14 cellular contexts compared by ENCODE assay signal in the genomic region with DNA sequence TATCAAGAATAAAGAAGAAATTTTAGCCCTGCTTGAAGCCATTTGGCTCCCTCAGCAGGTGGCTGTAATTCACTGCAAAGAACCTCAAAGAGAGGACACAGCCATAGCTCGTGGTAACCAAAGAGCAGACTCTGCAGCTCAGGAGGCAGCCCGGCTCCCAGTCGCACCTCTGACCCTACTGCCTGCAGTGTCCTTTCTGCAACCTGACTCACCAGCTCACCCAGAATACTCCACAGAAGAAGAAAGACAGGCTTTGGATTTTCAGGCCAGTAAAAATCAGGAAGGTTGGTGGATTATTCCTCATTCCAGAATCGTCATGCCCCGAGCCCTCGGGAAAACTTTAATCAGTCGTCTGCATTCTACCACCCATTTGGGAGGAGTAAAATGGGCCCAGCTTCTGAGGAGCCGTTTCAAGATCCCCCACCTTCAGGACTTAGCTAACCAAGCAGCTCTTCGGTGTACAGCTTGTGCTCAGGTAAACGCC. TPM values are rescaled to one million over a fixed set of nuclear protein-coding genes. Genes with fewer than 3 reads are reported as not detected.
DNase-seq lines count a peak whose midpoint lies in the region; ATAC-seq lines count a peak whose summit lies in the region.
"Had no signal": no experiment of that assay in that cellular context is flagged by ENCODE, and none has a peak within 500 bp of the region (broad histone marks: within the 10 kb centered on the region; RNA-seq: fewer than 3 reads in every experiment).

No MANE protein-coding gene starts in this region.

- H3K27ac ChIP-seq in SK-N-MC, result no peak overlapping the region
- H3K27ac ChIP-seq: cardiac muscle cell, GM23248 had no signal

- ATAC-seq in HG02973 (IDR thresholded peaks at IDR 0.05; ENCODE audit: unreplicated experiment), result no peak
- no peak for ATAC-seq in GM18858 (IDR thresholded peaks at IDR 0.05; ENCODE audit: unreplicated experiment)
- no peak for ATAC-seq in sciatic nerve
- no peak for ATAC-seq in HG03039 (IDR thresholded peaks at IDR 0.05; ENCODE audit: unreplicated experiment)
- ATAC-seq: naive thymus-derived CD8-positive, alpha-beta T cell had no signal

- no peak overlapping the region for H3K4me3 ChIP-seq in SK-N-MC
- H3K4me3 ChIP-seq: cardiac muscle cell, GM23248 had no signal

- H3K36me3 ChIP-seq in SK-N-MC (ENCODE audit: insufficient read depth, low read length), result no peaks in the 10 kb centered on the region
- H3K36me3 ChIP-seq: BE2C, cardiac muscle cell had no signal

- intact Hi-C loops in sciatic nerve (cut with DNase I), result loop anchor here (5.0 kb wide), 1 partner anchor 406 kb away; no protein-coding TSS in a partner anchor

- H3K9me3 ChIP-seq in SK-N-MC (ENCODE audit: low read depth, low read length), result no peaks in the 10 kb centered on the region
- H3K9me3 ChIP-seq: BE2C had no signal

- peak overlapping the region; percentile 5 for H3K9ac ChIP-seq in SK-N-MC (ENCODE audit: insufficient read length)
- H3K9ac ChIP-seq: GM23248 had no signal

- peak; percentile 68 for DNase-seq in ELF-1 (ENCODE audit: low read depth, low spot score)
- peak; percentile 21 for DNase-seq in HPDE6-E6E7 (ENCODE audit: extremely low spot score)
- no peak for DNase-seq in SK-N-MC (ENCODE audit: low read depth, low spot score)
- DNase-seq in iPS-NIHi11 (ENCODE audit: low spot score), result peak; percentile 16
- no peak for DNase-seq in sciatic nerve (ENCODE audit: low spot score)
- DNase-seq: BE2C; GM23248; hippocampal formation; naive thymus-derived CD8-positive, alpha-beta T cell; NCI-H510A treated with DMSO at 0.1 percent for 48 hours had no signal

RNA-seq across cellular contexts. Expression of a gene that starts 38.6 kb away (rescaled TPM):
- total RNA-seq in sciatic nerve, result 23.2 TPM

RNA-seq across cellular contexts. Expression of a gene that starts 48.2 kb away (rescaled TPM):
- total RNA-seq in sciatic nerve, result 778 TPM

Comparison
In these comparisons a context has a peak if more than half of its experiments do, and no peak if none do; other contexts are left out.
1. DNase-seq: peak in ELF-1 (single experiment), HPDE6-E6E7 (single experiment) and iPS-NIHi11 (single experiment); none in SK-N-MC (single experiment) and sciatic nerve (single experiment).